14 cellular contexts compared by ENCODE assay signal in the genomic region with DNA sequence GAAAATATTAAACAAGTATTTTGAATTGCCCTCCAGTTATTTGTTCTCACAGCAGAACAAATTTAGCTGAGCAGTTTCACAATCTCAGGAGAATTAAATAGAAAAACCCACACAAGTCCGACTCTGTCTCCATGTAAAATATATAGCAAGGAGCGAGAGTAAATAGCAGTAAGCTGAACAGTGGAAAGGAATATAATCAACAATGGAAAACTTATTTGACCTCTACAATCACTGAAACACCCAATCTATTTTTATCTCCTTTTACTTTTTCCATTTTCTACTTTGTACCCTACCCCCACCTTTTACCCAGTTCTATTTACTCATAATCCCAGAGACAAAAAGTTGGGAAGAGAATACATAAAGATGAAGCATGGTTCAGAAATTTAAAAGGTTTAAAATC. TPM values are rescaled to one million over a fixed set of nuclear protein-coding genes. Genes with fewer than 3 reads are reported as not detected.
A peak's percentile ranks its signal among the peaks of the same experiment; 100 is the strongest.
DNase-seq lines count a peak whose midpoint lies in the region; ATAC-seq, FAIRE-seq and TF ChIP-seq lines count a peak whose summit lies in the region.
"Had no signal": no experiment of that assay in that cellular context is flagged by ENCODE, and none has a peak within 500 bp of the region (broad histone marks: within the 10 kb centered on the region; RNA-seq: fewer than 3 reads in every experiment).

No MANE protein-coding gene starts in this region.

- TF ChIP-seq POLR2A in HepG2 (IDR thresholded peaks at IDR 0.05; ENCODE audit: insufficient read depth in 1 of 2, low read depth in 2 of 2, low read length in 2 of 2) (no peak), tibial nerve (IDR thresholded peaks at IDR 0.05) (no peak)

- no peaks in the 10 kb centered on the region for H3K4me1 Mint-ChIP-seq in endodermal cell
- H3K4me1 Mint-ChIP-seq in stimulated activated memory B cell treated with anti-CD40 and anti-IgM and Interleukin-4, amounts not matched to agents 10 μg/mL and 1 μg/mL and 100 μg/mL, for 72 hours: peaks cover 25% of the 10 kb centered on the region

- H4K20me1 ChIP-seq in Karpas-422 (ENCODE audit: insufficient read depth, low read depth, low read length) (no peaks in the 10 kb centered on the region), HepG2 (ENCODE audit: insufficient read depth, low read length) (peaks cover 11% of the 10 kb centered on the region)

- no peak for TF ChIP-seq RAD21 in HepG2 (CRISPR knock-in tag; IDR thresholded peaks at IDR 0.05)

- H3K27me3 Mint-ChIP-seq in endodermal cell (ENCODE audit: insufficient read depth): no peaks in the 10 kb centered on the region
- no peaks in the 10 kb centered on the region for H3K27me3 Mint-ChIP-seq in stimulated activated memory B cell treated with anti-CD40 and anti-IgM and Interleukin-4, amounts not matched to agents 10 μg/mL and 1 μg/mL and 100 μg/mL, for 72 hours
- H3K27me3 Mint-ChIP-seq: CD4-positive, CD25-positive, alpha-beta regulatory T cell had no signal

- FAIRE-seq in HepG2 (lab: Jason Lieb, UNC): no peak

- peak overlapping the region; percentile 16 for H3K27ac ChIP-seq in Karpas-422 (ENCODE audit: low read length)
- H3K27ac ChIP-seq in endodermal cell (ENCODE audit: low read depth, low read length): no peak overlapping the region
- H3K27ac ChIP-seq in HepG2 (ENCODE audit: extremely low read length, insufficient read depth, low read length): peak overlapping the region; percentile 38
- H3K27ac ChIP-seq in tibial nerve: peak overlapping the region in 2 of 4 donors; percentile 5 to 20
- H3K27ac ChIP-seq: BLaER1 treated with 17β-estradiol and CSF1 and Interleukin-3, amounts not matched to agents 10 nM and 100 nM had no signal

- H3K9me3 ChIP-seq in Karpas-422 (ENCODE audit: low read length): no peaks in the 10 kb centered on the region
- H3K9me3 ChIP-seq in endodermal cell (ENCODE audit: control insufficient read depth, low read length): peaks cover 5% of the 10 kb centered on the region
- H3K9me3 ChIP-seq in HepG2 (ENCODE audit: low read length): no peaks in the 10 kb centered on the region
- no peaks in the 10 kb centered on the region for H3K9me3 ChIP-seq in tibial nerve

- peaks cover 66% of the 10 kb centered on the region for H3K36me3 Mint-ChIP-seq in endodermal cell (ENCODE audit: low read depth)
- H3K36me3 Mint-ChIP-seq in stimulated activated memory B cell treated with anti-CD40 and anti-IgM and Interleukin-4, amounts not matched to agents 10 μg/mL and 1 μg/mL and 100 μg/mL, for 72 hours: peaks cover 40% of the 10 kb centered on the region

- DNase-seq in Karpas-422 (no peak), endodermal cell (no peak), HepG2 (ENCODE audit: low spot score) (peak; percentile 59), NCI-H774 (lab: John Stamatoyannopoulos, UW) (no peak), tibial nerve (ENCODE audit: low spot score in 2 of 2) (no peak), NCI-H524 (lab: John Stamatoyannopoulos, UW) (no peak)
- DNase-seq: AML-193; Calu3; CD4-positive, CD25-positive, alpha-beta regulatory T cell; DMS 273 treated with DMSO at 0.1 percent for 48 hours; HCEC 1CT; HFFc6 had no signal

- peak; percentile 44; the same call in 2 of the 3 replicates for ATAC-seq in HepG2
- ATAC-seq in stimulated activated memory B cell treated with anti-CD40 and anti-IgM and Interleukin-4, amounts not matched to agents 10 μg/mL and 1 μg/mL and 100 μg/mL, for 72 hours: no peak

- H3K9me2 ChIP-seq in Karpas-422 (replicated peaks; ENCODE audit: insufficient read depth, low read length): no peaks in the 10 kb centered on the region

- no peak for TF ChIP-seq CTCF in endodermal cell (conservative IDR thresholded peaks at IDR 0.05)
- no peak for TF ChIP-seq CTCF in HepG2 (CRISPR knock-in tag; IDR thresholded peaks at IDR 0.05)
- TF ChIP-seq CTCF in tibial nerve (IDR thresholded peaks at IDR 0.05): no peak

- H3K9me3 Mint-ChIP-seq in endodermal cell: no peaks in the 10 kb centered on the region
- no peaks in the 10 kb centered on the region for H3K9me3 Mint-ChIP-seq in stimulated activated memory B cell treated with anti-CD40 and anti-IgM and Interleukin-4, amounts not matched to agents 10 μg/mL and 1 μg/mL and 100 μg/mL, for 72 hours
- H3K9me3 Mint-ChIP-seq: HFFc6 had no signal

- POLR2A ChIA-PET in HepG2 (lab: Yijun Ruan, JAX): interaction anchor here (1.6 kb wide), 1 partner anchor 34 kb away, joined by 6 read pairs; the partner anchor contains the start of gene NARS2

- H3K4me1 ChIP-seq in Karpas-422 (ENCODE audit: low read length): peaks cover 47% of the 10 kb centered on the region
- H3K4me1 ChIP-seq in endodermal cell (ENCODE audit: control insufficient read depth, insufficient read depth, low read length): no peaks in the 10 kb centered on the region
- H3K4me1 ChIP-seq in HepG2 (ENCODE audit: insufficient read depth, low read length): peaks cover 38% of the 10 kb centered on the region
- H3K4me1 ChIP-seq in tibial nerve: peaks cover 0 to 22% (median 5%) of the 10 kb centered on the region in 4 donors

- BruUV-seq in HepG2 (replicated peaks; lab: Mats Ljungman, UMichigan): no TSS peak

- CTCF ChIA-PET in HepG2 (lab: Yijun Ruan, JAX; ENCODE audit: low intra/inter-chr PET ratio, low total read pairs): no interaction called here

- no peaks in the 10 kb centered on the region for H3K27me3 ChIP-seq in Karpas-422 (ENCODE audit: low read length)
- H3K27me3 ChIP-seq in endodermal cell (ENCODE audit: control insufficient read depth, insufficient read depth, low read length, poor library complexity, severe bottlenecking): no peaks in the 10 kb centered on the region
- no peaks in the 10 kb centered on the region for H3K27me3 ChIP-seq in HepG2 (ENCODE audit: control insufficient read depth in 1 of 2, insufficient read depth in 2 of 2, low read length in 2 of 2)
- H3K27me3 ChIP-seq in tibial nerve: no peaks in the 10 kb centered on the region
- H3K27me3 ChIP-seq: BLaER1 treated with 17β-estradiol and CSF1 and Interleukin-3, amounts not matched to agents 10 nM and 100 nM had no signal

- intact Hi-C loops in HepG2 (cut with micrococcal nuclease; ENCODE audit: unreplicated experiment): no loop called here

- peaks cover 11% of the 10 kb centered on the region for H3K36me3 ChIP-seq in Karpas-422 (ENCODE audit: insufficient read depth, low read length)
- peaks cover 54% of the 10 kb centered on the region for H3K36me3 ChIP-seq in endodermal cell (ENCODE audit: control insufficient read depth, insufficient read depth, low read length)
- peaks cover 13 to 34% of the 10 kb centered on the region in 2 experiments for H3K36me3 ChIP-seq in HepG2 (replicated peaks in 1 of 2; ENCODE audit: control insufficient read depth in 1 of 2, insufficient read depth in 2 of 2, low read length in 2 of 2)
- H3K36me3 ChIP-seq in tibial nerve: no peaks in the 10 kb centered on the region

- H2AFZ ChIP-seq in Karpas-422 (ENCODE audit: low read length) (no peak overlapping the region), HepG2 (ENCODE audit: low read length) (no peak overlapping the region)

- H3K79me2 ChIP-seq in Karpas-422 (ENCODE audit: low read length): peaks cover 73% of the 10 kb centered on the region
- H3K79me2 ChIP-seq in HepG2 (ENCODE audit: insufficient read depth, low read length): peaks cover 10% of the 10 kb centered on the region

- no peak overlapping the region for H3K4me2 ChIP-seq in Karpas-422 (ENCODE audit: low read depth, low read length, poor library complexity, severe bottlenecking)
- no peak overlapping the region for H3K4me2 ChIP-seq in HepG2 (ENCODE audit: low read depth, low read length)
- H3K4me2 ChIP-seq: BLaER1 treated with 17β-estradiol and CSF1 and Interleukin-3, amounts not matched to agents 10 nM and 100 nM had no signal

- 94 to 100% methylated on average over 2 of the region's 2 CpGs for WGBS in endodermal cell (ENCODE audit: insufficient coverage in 1 of 2, insufficient read length in 1 of 2), 2 experiments
- WGBS in HepG2 (ENCODE audit: low lambda C conversion rate): 47% methylated on average over 2 of the region's 2 CpGs
- 52 to 65% methylated on average over 2 of the region's 2 CpGs for WGBS in tibial nerve, 2 donors

- no peak for TF ChIP-seq EP300 in HepG2 (IDR thresholded peaks at IDR 0.05; ENCODE audit: low read depth in 2 of 2, low read length in 2 of 2)
- no peak for TF ChIP-seq EP300 in HepG2 (CRISPR knock-in tag; IDR thresholded peaks at IDR 0.05; ENCODE audit: borderline replicate concordance)
- TF ChIP-seq EP300 in tibial nerve (IDR thresholded peaks at IDR 0.05): no peak

- H3K9ac ChIP-seq in Karpas-422 (ENCODE audit: low read length) (no peak overlapping the region), endodermal cell (ENCODE audit: extremely low read depth, low read length, poor library complexity, severe bottlenecking) (no peak overlapping the region), HepG2 (ENCODE audit: insufficient read depth, low read depth, low read length) (no peak overlapping the region)
- H3K9ac ChIP-seq: BLaER1 treated with 17β-estradiol and CSF1 and Interleukin-3, amounts not matched to agents 10 nM and 100 nM had no signal

- peak overlapping the region; percentile 57 for H3K27ac Mint-ChIP-seq in endodermal cell
- peak overlapping the region; percentile 19 for H3K27ac Mint-ChIP-seq in stimulated activated memory B cell treated with anti-CD40 and anti-IgM and Interleukin-4, amounts not matched to agents 10 μg/mL and 1 μg/mL and 100 μg/mL, for 72 hours
- H3K27ac Mint-ChIP-seq: HFFc6 had no signal

- H3K4me3 Mint-ChIP-seq in endodermal cell: no peak overlapping the region
- no peak overlapping the region for H3K4me3 Mint-ChIP-seq in stimulated activated memory B cell treated with anti-CD40 and anti-IgM and Interleukin-4, amounts not matched to agents 10 μg/mL and 1 μg/mL and 100 μg/mL, for 72 hours
- H3K4me3 Mint-ChIP-seq: CD4-positive, CD25-positive, alpha-beta regulatory T cell; HFFc6 had no signal

- no peak overlapping the region for H3K4me3 ChIP-seq in Karpas-422 (ENCODE audit: low read length)
- no peak overlapping the region for H3K4me3 ChIP-seq in endodermal cell (ENCODE audit: low read length)
- no peak overlapping the region for H3K4me3 ChIP-seq in HepG2 (replicated peaks in 1 of 3; ENCODE audit: insufficient read depth in 1 of 3, low read depth in 2 of 3, low read length in 3 of 3)
- H3K4me3 ChIP-seq in tibial nerve: no peak overlapping the region
- H3K4me3 ChIP-seq: BLaER1 treated with 17β-estradiol and CSF1 and Interleukin-3, amounts not matched to agents 10 nM and 100 nM had no signal

- in situ Hi-C loops in HepG2 (cut with HindIII; ENCODE audit: extremely low pct_ligation_motif_present, low pct_unique_long_range_greater_than_20kb): no loop called here

RNA-seq across cellular contexts. Expression of gene NARS2, which starts 34.4 kb away (rescaled TPM):
- total RNA-seq in Karpas-422 (2014; rRNA removed; shearing (Covaris generic); ENCODE audit: low replicate concordance): 27.3 and 33.3 TPM in 2 replicates
- total RNA-seq in endodermal cell: 10 to 100 TPM; 45.8 to 53.7 TPM
- polyA plus RNA-seq in endodermal cell (2013, experiment 1 of 2): 47.8 TPM
- polyA plus RNA-seq in endodermal cell (2013, experiment 2 of 2): 48.5 TPM
- 45.9 and 48.5 TPM in 2 replicates for total RNA-seq in HepG2 (2016; rRNA removed; fragmentation: Illumina TruSeq; extraction: Trizol)
- 45.7 and 46.3 TPM in 2 replicates for total RNA-seq in HepG2 (2016; cell fraction: cytosol; rRNA removed; fragmentation: Illumina TruSeq; extraction: Trizol; ENCODE audit: low read depth)
- 42.5 and 48.4 TPM in 2 replicates for total RNA-seq in HepG2 (2016; cell fraction: insoluble cytoplasmic fraction; rRNA removed; fragmentation: Illumina TruSeq; extraction: Trizol)
- total RNA-seq in HepG2 (2016; cell fraction: membrane; rRNA removed; fragmentation: Illumina TruSeq; extraction: Trizol): 46.5 and 51.9 TPM in 2 replicates
- total RNA-seq in HepG2 (2016; cell fraction: nucleus; rRNA removed; fragmentation: Illumina TruSeq; extraction: Trizol): 38.7 and 39.4 TPM in 2 replicates
- polyA plus RNA-seq in HepG2 (2011; rRNA removed): 54.3 and 65.0 TPM in 2 replicates
- 24.9 and 45.2 TPM in 2 replicates for polyA plus RNA-seq in HepG2 (2011; cell fraction: cytosol; rRNA removed)
- polyA plus RNA-seq in HepG2 (2011; cell fraction: nucleus; rRNA removed): 31.1 and 32.0 TPM in 2 replicates
- polyA plus RNA-seq in HepG2 (2012): 62.6 and 65.9 TPM in 2 replicates
- 15.7 and 17.5 TPM in 2 replicates for polyA plus RNA-seq in HepG2 (2016; cell fraction: cytosol; fragmentation: Illumina TruSeq; extraction: Trizol; ENCODE audit: low read depth)
- 41.7 and 46.6 TPM in 2 replicates for polyA plus RNA-seq in HepG2 (2016; cell fraction: insoluble cytoplasmic fraction; fragmentation: Illumina TruSeq; extraction: Trizol; ENCODE audit: low read depth)
- 30.7 and 34.5 TPM in 2 replicates for polyA plus RNA-seq in HepG2 (2016; cell fraction: membrane; fragmentation: Illumina TruSeq; extraction: Trizol; ENCODE audit: low read depth)
- polyA plus RNA-seq in HepG2 (2016; cell fraction: nucleus; fragmentation: Illumina TruSeq; extraction: Trizol; ENCODE audit: insufficient read depth, low read depth): 29.4 and 32.1 TPM in 2 replicates
- 13.4 and 27.0 TPM in 2 replicates for polyA minus RNA-seq in HepG2 (2011; rRNA and poly(A)+ RNA removed; ENCODE audit: low replicate concordance)
- 29.1 and 30.3 TPM in 2 replicates for polyA minus RNA-seq in HepG2 (2011; cell fraction: cytosol; rRNA and poly(A)+ RNA removed)
- 144 and 175 TPM in 2 replicates for polyA minus RNA-seq in HepG2 (2011; cell fraction: nucleus; rRNA and poly(A)+ RNA removed)
- total RNA-seq in tibial nerve: 10 to 100 TPM; 16.5 to 23.8 (median 19.2) TPM
